Comparison of ENCODE assay signal across 1 cellular context in the genomic region with DNA sequence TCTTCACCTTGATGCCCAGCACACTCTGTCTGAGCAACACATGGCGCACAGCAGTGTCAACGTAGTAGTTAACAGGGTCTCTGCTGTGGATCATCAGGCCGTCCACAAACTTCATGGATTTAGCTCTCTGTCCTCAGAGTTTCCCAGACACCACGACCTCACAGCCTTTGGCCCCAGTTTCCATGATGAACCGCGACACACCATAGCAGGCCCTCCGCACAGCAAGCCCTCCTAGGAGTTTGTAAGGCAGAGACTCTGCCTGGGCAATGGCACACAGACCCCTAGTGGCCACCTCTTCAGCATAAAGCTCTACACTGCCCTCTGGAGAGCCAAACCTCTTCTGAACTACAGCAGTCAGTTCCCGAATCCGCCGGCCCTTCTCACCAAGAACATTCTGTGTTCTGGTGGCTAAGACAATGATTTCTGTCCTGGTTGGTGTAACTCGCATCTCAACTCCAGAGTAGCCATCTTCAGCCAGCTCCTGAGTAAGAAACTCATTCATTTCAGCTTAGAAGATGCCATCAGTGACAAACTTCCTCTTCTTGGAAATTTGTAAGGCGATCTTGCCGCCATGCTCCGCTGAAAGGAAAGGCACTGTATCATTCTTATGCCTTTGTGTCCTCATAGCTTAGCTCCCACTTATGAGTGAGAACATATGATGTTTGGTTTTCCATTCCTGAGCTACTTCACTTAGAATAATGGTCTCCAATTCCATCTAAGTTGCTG.
TF ChIP-seq lines count a peak whose summit lies in the region.
"Not testable (repeated sequence)": the region's sequence is repeated elsewhere in the genome, so short reads cannot be mapped to it uniquely, and the experiment has no call there.

No MANE protein-coding gene starts in this region.

TF ChIP-seq in HepG2, 621 proteins besides CTCF, POLR2A, EP300 and RAD21 (continues in another document):
- TF ChIP-seq SMAD1 (CRISPR knock-in tag; IDR thresholded peaks at IDR 0.05; ENCODE audit: borderline replicate concordance, low read depth): 0 out of 2 replicates have a peak, but pooled peaks have one; percentile 47
- not testable (repeated sequence) for TF ChIP-seq NR2F6, LCORL (IDR thresholded peaks at IDR 0.05)
- 0 out of 2 replicates have a peak, but pooled peaks have one; percentile 21 for TF ChIP-seq NR2F6 (CRISPR knock-in tag; IDR thresholded peaks at IDR 0.05)
- 0 out of 2 replicates have a peak, but pooled peaks have one; percentile 17 for TF ChIP-seq MIER3 (CRISPR knock-in tag; IDR thresholded peaks at IDR 0.05; ENCODE audit: borderline replicate concordance)
- TF ChIP-seq, protein P1, sequence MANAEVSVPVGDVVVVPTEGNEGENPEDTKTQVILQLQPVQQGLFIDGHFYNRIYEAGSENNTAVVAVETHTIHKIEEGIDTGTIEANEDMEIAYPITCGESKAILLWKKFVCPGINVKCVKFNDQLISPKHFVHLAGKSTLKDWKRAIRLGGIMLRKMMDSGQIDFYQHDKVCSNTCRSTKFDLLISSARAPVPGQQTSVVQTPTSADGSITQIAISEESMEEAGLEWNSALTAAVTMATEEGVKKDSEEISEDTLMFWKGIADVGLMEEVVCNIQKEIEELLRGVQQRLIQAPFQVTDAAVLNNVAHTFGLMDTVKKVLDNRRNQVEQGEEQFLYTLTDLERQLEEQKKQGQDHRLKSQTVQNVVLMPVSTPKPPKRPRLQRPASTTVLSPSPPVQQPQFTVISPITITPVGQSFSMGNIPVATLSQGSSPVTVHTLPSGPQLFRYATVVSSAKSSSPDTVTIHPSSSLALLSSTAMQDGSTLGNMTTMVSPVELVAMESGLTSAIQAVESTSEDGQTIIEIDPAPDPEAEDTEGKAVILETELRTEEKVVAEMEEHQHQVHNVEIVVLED (CRISPR knock-in tag; IDR thresholded peaks at IDR 0.05; ENCODE audit: borderline replicate concordance): peak; percentile 39; the same call in 1 of the 2 replicates
- peak; percentile 22; the same call in 1 of the 2 replicates for TF ChIP-seq FOXA3 (CRISPR knock-in tag; IDR thresholded peaks at IDR 0.05)
- TF ChIP-seq ZNF124 (CRISPR knock-in tag; IDR thresholded peaks at IDR 0.05): 0 out of 2 replicates have a peak, but pooled peaks have one; percentile 21
- 0 out of 2 replicates have a peak, but pooled peaks have one; percentile 44 for TF ChIP-seq ZSCAN25 (CRISPR knock-in tag; IDR thresholded peaks at IDR 0.05)
- TF ChIP-seq ZNF350 (CRISPR knock-in tag; IDR thresholded peaks at IDR 0.05; ENCODE audit: borderline replicate concordance, low read depth): peak; percentile 32; the same call in 1 of the 2 replicates
- TF ChIP-seq, protein P2, sequence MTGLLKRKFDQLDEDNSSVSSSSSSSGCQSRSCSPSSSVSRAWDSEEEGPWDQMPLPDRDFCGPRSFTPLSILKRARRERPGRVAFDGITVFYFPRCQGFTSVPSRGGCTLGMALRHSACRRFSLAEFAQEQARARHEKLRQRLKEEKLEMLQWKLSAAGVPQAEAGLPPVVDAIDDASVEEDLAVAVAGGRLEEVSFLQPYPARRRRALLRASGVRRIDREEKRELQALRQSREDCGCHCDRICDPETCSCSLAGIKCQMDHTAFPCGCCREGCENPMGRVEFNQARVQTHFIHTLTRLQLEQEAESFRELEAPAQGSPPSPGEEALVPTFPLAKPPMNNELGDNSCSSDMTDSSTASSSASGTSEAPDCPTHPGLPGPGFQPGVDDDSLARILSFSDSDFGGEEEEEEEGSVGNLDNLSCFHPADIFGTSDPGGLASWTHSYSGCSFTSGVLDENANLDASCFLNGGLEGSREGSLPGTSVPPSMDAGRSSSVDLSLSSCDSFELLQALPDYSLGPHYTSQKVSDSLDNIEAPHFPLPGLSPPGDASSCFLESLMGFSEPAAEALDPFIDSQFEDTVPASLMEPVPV (CRISPR knock-in tag; IDR thresholded peaks at IDR 0.05): 0 out of 2 replicates have a peak, but pooled peaks have one; percentile 25
- TF ChIP-seq, protein P3, sequence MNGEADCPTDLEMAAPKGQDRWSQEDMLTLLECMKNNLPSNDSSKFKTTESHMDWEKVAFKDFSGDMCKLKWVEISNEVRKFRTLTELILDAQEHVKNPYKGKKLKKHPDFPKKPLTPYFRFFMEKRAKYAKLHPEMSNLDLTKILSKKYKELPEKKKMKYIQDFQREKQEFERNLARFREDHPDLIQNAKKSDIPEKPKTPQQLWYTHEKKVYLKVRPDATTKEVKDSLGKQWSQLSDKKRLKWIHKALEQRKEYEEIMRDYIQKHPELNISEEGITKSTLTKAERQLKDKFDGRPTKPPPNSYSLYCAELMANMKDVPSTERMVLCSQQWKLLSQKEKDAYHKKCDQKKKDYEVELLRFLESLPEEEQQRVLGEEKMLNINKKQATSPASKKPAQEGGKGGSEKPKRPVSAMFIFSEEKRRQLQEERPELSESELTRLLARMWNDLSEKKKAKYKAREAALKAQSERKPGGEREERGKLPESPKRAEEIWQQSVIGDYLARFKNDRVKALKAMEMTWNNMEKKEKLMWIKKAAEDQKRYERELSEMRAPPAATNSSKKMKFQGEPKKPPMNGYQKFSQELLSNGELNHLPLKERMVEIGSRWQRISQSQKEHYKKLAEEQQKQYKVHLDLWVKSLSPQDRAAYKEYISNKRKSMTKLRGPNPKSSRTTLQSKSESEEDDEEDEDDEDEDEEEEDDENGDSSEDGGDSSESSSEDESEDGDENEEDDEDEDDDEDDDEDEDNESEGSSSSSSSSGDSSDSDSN (CRISPR knock-in tag; IDR thresholded peaks at IDR 0.05): peak; percentile 46; the same call in 1 of the 2 replicates
- peak; percentile 62 for TF ChIP-seq THAP11 (CRISPR knock-in tag; IDR thresholded peaks at IDR 0.05)
- TF ChIP-seq ELF3 (CRISPR knock-in tag; IDR thresholded peaks at IDR 0.05): peak; percentile 45; the same call in 1 of the 2 replicates
- TF ChIP-seq YY1 (IDR thresholded peaks at IDR 0.05; ENCODE audit: insufficient read depth, insufficient replicate concordance, low read depth, low read length): peak; percentile 55
- TF ChIP-seq ZNF232 (CRISPR knock-in tag; IDR thresholded peaks at IDR 0.05; ENCODE audit: borderline replicate concordance): 0 out of 2 replicates have a peak, but pooled peaks have one; percentile 41
- peak; percentile 61 for TF ChIP-seq SALL1 (CRISPR knock-in tag; IDR thresholded peaks at IDR 0.05)
- peak; percentile 53; the same call in 1 of the 2 replicates for TF ChIP-seq GATAD2A (CRISPR knock-in tag; IDR thresholded peaks at IDR 0.05)
- TF ChIP-seq ZNF883 (CRISPR knock-in tag; IDR thresholded peaks at IDR 0.05; ENCODE audit: not compliant biosample characterization): peak; percentile 62
- TF ChIP-seq CBX5 (CRISPR knock-in tag; IDR thresholded peaks at IDR 0.05; ENCODE audit: borderline replicate concordance): peak; percentile 18; the same call in 1 of the 2 replicates
- TF ChIP-seq, protein P4, sequence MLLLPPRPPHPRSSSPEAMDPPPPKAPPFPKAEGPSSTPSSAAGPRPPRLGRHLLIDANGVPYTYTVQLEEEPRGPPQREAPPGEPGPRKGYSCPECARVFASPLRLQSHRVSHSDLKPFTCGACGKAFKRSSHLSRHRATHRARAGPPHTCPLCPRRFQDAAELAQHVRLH (CRISPR knock-in tag; IDR thresholded peaks at IDR 0.05; ENCODE audit: borderline replicate concordance, low read depth): peak; percentile 74; the same call in 1 of the 2 replicates
- 0 out of 2 replicates have a peak, but pooled peaks have one; percentile 67 for TF ChIP-seq ARID2 (CRISPR knock-in tag; IDR thresholded peaks at IDR 0.05; ENCODE audit: borderline replicate concordance)
- TF ChIP-seq, protein P5, sequence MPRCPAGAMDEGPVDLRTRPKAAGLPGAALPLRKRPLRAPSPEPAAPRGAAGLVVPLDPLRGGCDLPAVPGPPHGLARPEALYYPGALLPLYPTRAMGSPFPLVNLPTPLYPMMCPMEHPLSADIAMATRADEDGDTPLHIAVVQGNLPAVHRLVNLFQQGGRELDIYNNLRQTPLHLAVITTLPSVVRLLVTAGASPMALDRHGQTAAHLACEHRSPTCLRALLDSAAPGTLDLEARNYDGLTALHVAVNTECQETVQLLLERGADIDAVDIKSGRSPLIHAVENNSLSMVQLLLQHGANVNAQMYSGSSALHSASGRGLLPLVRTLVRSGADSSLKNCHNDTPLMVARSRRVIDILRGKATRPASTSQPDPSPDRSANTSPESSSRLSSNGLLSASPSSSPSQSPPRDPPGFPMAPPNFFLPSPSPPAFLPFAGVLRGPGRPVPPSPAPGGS (CRISPR knock-in tag; IDR thresholded peaks at IDR 0.05): 0 out of 2 replicates have a peak, but pooled peaks have one; percentile 32
- peak; percentile 70; the same call in 1 of the 2 replicates for TF ChIP-seq ZMYM4 (CRISPR knock-in tag; IDR thresholded peaks at IDR 0.05)
- 0 out of 2 replicates have a peak, but pooled peaks have one; percentile 10 for TF ChIP-seq CBFB (CRISPR knock-in tag; IDR thresholded peaks at IDR 0.05)
- peak; percentile 83; the same call in 1 of the 2 replicates for TF ChIP-seq ZNF619 (CRISPR knock-in tag; IDR thresholded peaks at IDR 0.05)
- peak; percentile 84 for TF ChIP-seq ZNF768 (CRISPR knock-in tag; IDR thresholded peaks at IDR 0.05)
- peak; percentile 63; the same call in 1 of the 2 replicates for TF ChIP-seq ZNF441 (CRISPR knock-in tag; IDR thresholded peaks at IDR 0.05; ENCODE audit: borderline replicate concordance)
- TF ChIP-seq, protein P6, sequence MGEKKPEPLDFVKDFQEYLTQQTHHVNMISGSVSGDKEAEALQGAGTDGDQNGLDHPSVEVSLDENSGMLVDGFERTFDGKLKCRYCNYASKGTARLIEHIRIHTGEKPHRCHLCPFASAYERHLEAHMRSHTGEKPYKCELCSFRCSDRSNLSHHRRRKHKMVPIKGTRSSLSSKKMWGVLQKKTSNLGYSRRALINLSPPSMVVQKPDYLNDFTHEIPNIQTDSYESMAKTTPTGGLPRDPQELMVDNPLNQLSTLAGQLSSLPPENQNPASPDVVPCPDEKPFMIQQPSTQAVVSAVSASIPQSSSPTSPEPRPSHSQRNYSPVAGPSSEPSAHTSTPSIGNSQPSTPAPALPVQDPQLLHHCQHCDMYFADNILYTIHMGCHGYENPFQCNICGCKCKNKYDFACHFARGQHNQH (CRISPR knock-in tag; IDR thresholded peaks at IDR 0.05): peak; percentile 51; the same call in 1 of the 2 replicates
- TF ChIP-seq FOXK1 (CRISPR knock-in tag; IDR thresholded peaks at IDR 0.05; ENCODE audit: borderline replicate concordance, low read depth): 0 out of 2 replicates have a peak, but pooled peaks have one; percentile 20
- peak; percentile 59; the same call in 1 of the 2 replicates for TF ChIP-seq ZNF614 (CRISPR knock-in tag; IDR thresholded peaks at IDR 0.05; ENCODE audit: borderline replicate concordance)
- peak; percentile 51; the same call in 1 of the 2 replicates for TF ChIP-seq KDM2A (CRISPR knock-in tag; IDR thresholded peaks at IDR 0.05; ENCODE audit: borderline replicate concordance, low read depth)
- 0 out of 2 replicates have a peak, but pooled peaks have one; percentile 20 for TF ChIP-seq POGZ (CRISPR knock-in tag; IDR thresholded peaks at IDR 0.05)
- 0 out of 2 replicates have a peak, but pooled peaks have one; percentile 40 for TF ChIP-seq SPEN (CRISPR knock-in tag; IDR thresholded peaks at IDR 0.05; ENCODE audit: low read depth)
- peak; percentile 44; the same call in 1 of the 2 replicates for TF ChIP-seq KDM3A (CRISPR knock-in tag; IDR thresholded peaks at IDR 0.05; ENCODE audit: low read depth)
- TF ChIP-seq, protein P7, sequence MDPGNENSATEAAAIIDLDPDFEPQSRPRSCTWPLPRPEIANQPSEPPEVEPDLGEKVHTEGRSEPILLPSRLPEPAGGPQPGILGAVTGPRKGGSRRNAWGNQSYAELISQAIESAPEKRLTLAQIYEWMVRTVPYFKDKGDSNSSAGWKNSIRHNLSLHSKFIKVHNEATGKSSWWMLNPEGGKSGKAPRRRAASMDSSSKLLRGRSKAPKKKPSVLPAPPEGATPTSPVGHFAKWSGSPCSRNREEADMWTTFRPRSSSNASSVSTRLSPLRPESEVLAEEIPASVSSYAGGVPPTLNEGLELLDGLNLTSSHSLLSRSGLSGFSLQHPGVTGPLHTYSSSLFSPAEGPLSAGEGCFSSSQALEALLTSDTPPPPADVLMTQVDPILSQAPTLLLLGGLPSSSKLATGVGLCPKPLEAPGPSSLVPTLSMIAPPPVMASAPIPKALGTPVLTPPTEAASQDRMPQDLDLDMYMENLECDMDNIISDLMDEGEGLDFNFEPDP (CRISPR knock-in tag; conservative IDR thresholded peaks at IDR 0.05): 0 out of 2 replicates have a peak, but pooled peaks have one; percentile 32
- TF ChIP-seq LCORL (CRISPR knock-in tag; IDR thresholded peaks at IDR 0.05): peak; percentile 32; the same call in 1 of the 2 replicates
- peak; percentile 73 for TF ChIP-seq ZMYM3 (CRISPR knock-in tag; IDR thresholded peaks at IDR 0.05)
- TF ChIP-seq, protein P8, sequence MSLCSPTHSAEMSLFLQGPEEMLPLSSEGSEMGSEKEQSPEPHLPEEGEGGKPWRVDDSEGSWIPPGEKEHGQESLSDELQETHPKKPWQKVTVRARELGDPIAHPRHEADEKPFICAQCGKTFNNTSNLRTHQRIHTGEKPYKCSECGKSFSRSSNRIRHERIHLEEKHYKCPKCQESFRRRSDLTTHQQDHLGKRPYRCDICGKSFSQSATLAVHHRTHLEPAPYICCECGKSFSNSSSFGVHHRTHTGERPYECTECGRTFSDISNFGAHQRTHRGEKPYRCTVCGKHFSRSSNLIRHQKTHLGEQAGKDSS (CRISPR knock-in tag; IDR thresholded peaks at IDR 0.05; ENCODE audit: borderline replicate concordance, low read depth): peak; percentile 43; the same call in 1 of the 2 replicates
- TF ChIP-seq ZNF260 (CRISPR knock-in tag; IDR thresholded peaks at IDR 0.05; ENCODE audit: borderline replicate concordance, low read depth): 0 out of 2 replicates have a peak, but pooled peaks have one; percentile 46
- 0 out of 2 replicates have a peak, but pooled peaks have one; percentile 40 for TF ChIP-seq SMAD3 (CRISPR knock-in tag; IDR thresholded peaks at IDR 0.05)
- peak; percentile 52; the same call in 1 of the 2 replicates for TF ChIP-seq PITX1 (CRISPR knock-in tag; IDR thresholded peaks at IDR 0.05)
- TF ChIP-seq, protein P9, sequence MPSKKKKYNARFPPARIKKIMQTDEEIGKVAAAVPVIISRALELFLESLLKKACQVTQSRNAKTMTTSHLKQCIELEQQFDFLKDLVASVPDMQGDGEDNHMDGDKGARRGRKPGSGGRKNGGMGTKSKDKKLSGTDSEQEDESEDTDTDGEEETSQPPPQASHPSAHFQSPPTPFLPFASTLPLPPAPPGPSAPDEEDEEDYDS (CRISPR knock-in tag; IDR thresholded peaks at IDR 0.05): peak; percentile 16; the same call in 1 of the 2 replicates
- peak; percentile 55 for TF ChIP-seq ZNF781 (CRISPR knock-in tag; IDR thresholded peaks at IDR 0.05; ENCODE audit: borderline replicate concordance, not compliant biosample characterization)
- 0 out of 2 replicates have a peak, but pooled peaks have one; percentile 16 for TF ChIP-seq SOX5 (CRISPR knock-in tag; IDR thresholded peaks at IDR 0.05; ENCODE audit: borderline replicate concordance)
- TF ChIP-seq ERF (CRISPR knock-in tag; IDR thresholded peaks at IDR 0.05): peak; percentile 74; the same call in 1 of the 2 replicates
- TF ChIP-seq SAP130 (CRISPR knock-in tag; IDR thresholded peaks at IDR 0.05; ENCODE audit: low read depth): peak; percentile 52; the same call in 1 of the 2 replicates
- TF ChIP-seq ZNF605 (CRISPR knock-in tag; IDR thresholded peaks at IDR 0.05): 0 out of 2 replicates have a peak, but pooled peaks have one; percentile 51
- TF ChIP-seq SMC3 (IDR thresholded peaks at IDR 0.05; ENCODE audit: low read length): peak; percentile 95
- TF ChIP-seq ZNF354B (CRISPR knock-in tag; IDR thresholded peaks at IDR 0.05): 0 out of 2 replicates have a peak, but pooled peaks have one; percentile 46
